16 cellular contexts compared by ENCODE assay signal in genomic region chr21:28068455-28069358, GRCh38.
DNase-seq lines count a peak whose midpoint lies in the region; ATAC-seq and TF ChIP-seq lines count a peak whose summit lies in the region.
"Had no signal": no experiment of that assay in that cellular context is flagged by ENCODE, and none has a peak within 500 bp of the region (broad histone marks: within the 10 kb centered on the region; RNA-seq: fewer than 3 reads in every experiment).

No MANE protein-coding gene starts in this region.

- H3K36me3 ChIP-seq in effector memory CD4-positive, alpha-beta T cell (ENCODE audit: control insufficient read depth, insufficient read depth, low read length): no peaks in the 10 kb centered on the region
- H3K36me3 ChIP-seq: suprapubic skin had no signal

- peaks cover 6 to 22% (median 8%) of the 10 kb centered on the region in 3 experiments for H3K36me3 Mint-ChIP-seq in H9 (ENCODE audit: insufficient read depth in 1 of 3, low read depth in 3 of 3)
- peaks cover 7% of the 10 kb centered on the region for H3K36me3 Mint-ChIP-seq in nephron progenitor cell (ENCODE audit: low read depth)

- H3K4me1 Mint-ChIP-seq in H9 (peaks cover 26 to 36% of the 10 kb centered on the region in 2 experiments), nephron progenitor cell (peaks cover 24% of the 10 kb centered on the region)

- no peak overlapping the region for H4K91ac ChIP-seq in H9 (ENCODE audit: insufficient read length, low read depth, low read length)

- no peak overlapping the region for H3K56ac ChIP-seq in H9 (ENCODE audit: insufficient read length, low read depth, low read length)

- H4K5ac ChIP-seq in H9 (ENCODE audit: insufficient read length, low read depth, low read length): no peak overlapping the region

- H3K4me3 Mint-ChIP-seq in H9: no peak overlapping the region; a peak in 1 of 5 replicates
- no peak overlapping the region for H3K4me3 Mint-ChIP-seq in nephron progenitor cell
- H3K4me3 Mint-ChIP-seq: activated CD4-positive, alpha-beta memory T cell treated with anti-CD3 and anti-CD28 coated beads, Interleukin-2, amount 10 ng/mL, durations not matched to agents 7 days and 5 days had no signal

- H3K27me3 Mint-ChIP-seq in H9 (ENCODE audit: low read depth) (peaks cover 1% of the 10 kb centered on the region; the same call in 1 of the 2 replicates), nephron progenitor cell (ENCODE audit: low read depth, poor library complexity) (no peaks in the 10 kb centered on the region)
- H3K27me3 Mint-ChIP-seq: activated CD4-positive, alpha-beta memory T cell treated with anti-CD3 and anti-CD28 coated beads, Interleukin-2, amount 10 ng/mL, durations not matched to agents 7 days and 5 days had no signal

- H3K23me2 ChIP-seq in H9 (ENCODE audit: insufficient read length, low read depth, low read length, poor library complexity, severe bottlenecking): no peaks in the 10 kb centered on the region

- H3K4me2 ChIP-seq in H9 (ENCODE audit: insufficient read depth, insufficient read length, low read length): no peak overlapping the region

- intact Hi-C loops in left cardiac atrium (cut with DNase I) (no loop called here), head of caudate nucleus (cut with DNase I) (no loop called here)

- H3K27ac Mint-ChIP-seq in H9 (peak overlapping the region; percentile 82 to 86 (median 85); a peak in 6 of 7 replicates), nephron progenitor cell (peak overlapping the region; percentile 75)
- H3K27ac Mint-ChIP-seq: activated CD4-positive, alpha-beta memory T cell treated with anti-CD3 and anti-CD28 coated beads, Interleukin-2, amount 10 ng/mL, durations not matched to agents 7 days and 5 days had no signal

- H3K27ac ChIP-seq in H9 (ENCODE audit: insufficient read length, low read depth, low read length): no peak overlapping the region
- H3K27ac ChIP-seq in effector memory CD4-positive, alpha-beta T cell (ENCODE audit: insufficient read depth, low read length, poor library complexity, severe bottlenecking): no peak overlapping the region
- H3K27ac ChIP-seq: parathyroid adenoma, suprapubic skin had no signal

- no peak overlapping the region for H2BK12ac ChIP-seq in H9 (ENCODE audit: insufficient read length, low read depth, low read length)

- no peak for TF ChIP-seq CTCF in H9 (conservative IDR thresholded peaks at IDR 0.05)
- no peak for TF ChIP-seq CTCF in nephron progenitor cell (IDR thresholded peaks at IDR 0.05)

- ATAC-seq in left cardiac atrium (peak; percentile 57 to 77), GM18498 (IDR thresholded peaks at IDR 0.05; ENCODE audit: unreplicated experiment) (no peak)

- H2BK15ac ChIP-seq in H9 (ENCODE audit: low read depth, low read length): no peak overlapping the region

- peak overlapping the region; percentile 54 for H2AFZ ChIP-seq in H9 (ENCODE audit: low read length)
- H2AFZ ChIP-seq: parathyroid adenoma had no signal

- H3K9ac ChIP-seq in H9 (ENCODE audit: extremely low read depth, insufficient read length, low read length): no peak overlapping the region
- H3K9ac ChIP-seq: parathyroid adenoma had no signal

- WGBS in H9 (ENCODE audit: extremely low coverage, insufficient read length, low lambda C conversion rate): no CpG with 5 or more reads among the region's 4 CpGs

- H3K4me3 ChIP-seq in effector memory CD4-positive, alpha-beta T cell (ENCODE audit: insufficient read depth, low read depth, low read length, poor library complexity, severe bottlenecking): no peak overlapping the region
- H3K4me3 ChIP-seq: suprapubic skin had no signal

- H4K20me1 ChIP-seq in H9 (ENCODE audit: control insufficient read depth, insufficient read depth, insufficient read length): no peaks in the 10 kb centered on the region

- no peak overlapping the region for H2BK20ac ChIP-seq in H9 (ENCODE audit: low read depth, low read length, poor library complexity, severe bottlenecking)

- H2BK5ac ChIP-seq in H9 (ENCODE audit: insufficient read length, low read length): no peak overlapping the region

- H2BK120ac ChIP-seq in H9 (ENCODE audit: low read depth, low read length, poor library complexity, severe bottlenecking): no peak overlapping the region

- H3K9me3 ChIP-seq in H9 (ENCODE audit: control insufficient read depth, low read depth, low read length): no peaks in the 10 kb centered on the region
- no peaks in the 10 kb centered on the region for H3K9me3 ChIP-seq in effector memory CD4-positive, alpha-beta T cell (ENCODE audit: control insufficient read depth, low read length)
- H3K9me3 ChIP-seq: suprapubic skin had no signal

- in situ Hi-C loops in SK-MEL-5 (cut with HindIII; ENCODE audit: low pct_unique_long_range_greater_than_20kb, low sequenced_read_pairs): no loop called here

- peaks cover 14 to 20% of the 10 kb centered on the region in 2 experiments for H3K9me3 Mint-ChIP-seq in H9
- peaks cover 17% of the 10 kb centered on the region for H3K9me3 Mint-ChIP-seq in nephron progenitor cell
- H3K9me3 Mint-ChIP-seq: activated CD4-positive, alpha-beta memory T cell treated with anti-CD3 and anti-CD28 coated beads, Interleukin-2, amount 10 ng/mL, durations not matched to agents 7 days and 5 days had no signal

- H3T11ph ChIP-seq in H9 (ENCODE audit: low read length): no peak overlapping the region

- H3K79me2 ChIP-seq in H9 (ENCODE audit: insufficient read depth, low read length): no peaks in the 10 kb centered on the region
- H3K79me2 ChIP-seq: parathyroid adenoma had no signal

- no peak overlapping the region for H2AK5ac ChIP-seq in H9 (ENCODE audit: insufficient read length, low read length)

- no peak overlapping the region for H4K8ac ChIP-seq in H9 (replicated peaks; ENCODE audit: insufficient read length, low read depth, low read length)

- H3K79me1 ChIP-seq in H9 (ENCODE audit: insufficient read depth, low read depth, low read length, poor library complexity, severe bottlenecking): no peaks in the 10 kb centered on the region

- H3K23ac ChIP-seq in H9 (ENCODE audit: insufficient read length, low read depth, low read length): no peak overlapping the region

- H3K14ac ChIP-seq in H9 (ENCODE audit: insufficient read depth, low read length): no peak overlapping the region

- no peaks in the 10 kb centered on the region for H3K27me3 ChIP-seq in H9 (ENCODE audit: insufficient read depth, low read length)
- H3K27me3 ChIP-seq in effector memory CD4-positive, alpha-beta T cell (replicated peaks; ENCODE audit: control insufficient read depth, insufficient read depth, low read length, poor library complexity, severe bottlenecking): no peaks in the 10 kb centered on the region
- H3K27me3 ChIP-seq: suprapubic skin had no signal

- H3K18ac ChIP-seq in H9 (ENCODE audit: insufficient read length, low read depth, low read length): no peak overlapping the region

- DNase-seq in H9 (no peak), SK-MEL-5 (ENCODE audit: low read depth, low spot score) (peak; percentile 37), left cardiac atrium (no peak), nephron progenitor cell (no peak), head of caudate nucleus (no peak)
- DNase-seq in effector memory CD4-positive, alpha-beta T cell: no peak
- no peak for DNase-seq in stimulated activated CD4-positive, alpha-beta T cell treated with anti-CD3 and anti-CD28 coated beads, Interleukin-2, amount 100 ng/mL, for 48 hours
- DNase-seq: activated CD4-positive, alpha-beta memory T cell treated with anti-CD3 and anti-CD28 coated beads, Interleukin-2, amount 10 ng/mL, durations not matched to agents 7 days and 5 days; AML-193; DMS 273 treated with DMSO at 0.1 percent for 48 hours; glutamatergic neuron; NCI-H1092; SIG-M5 had no signal

- H3K4ac ChIP-seq in H9 (ENCODE audit: low read depth, low read length): no peak overlapping the region

- H3K4me1 ChIP-seq in H9 (ENCODE audit: insufficient read depth, low read length): peaks cover 5% of the 10 kb centered on the region
- no peaks in the 10 kb centered on the region for H3K4me1 ChIP-seq in effector memory CD4-positive, alpha-beta T cell (ENCODE audit: control insufficient read depth, insufficient read depth, low read length, poor library complexity, severe bottlenecking)
- H3K4me1 ChIP-seq: parathyroid adenoma had no signal
